14 cellular contexts compared by ENCODE assay signal in genomic region chr3:112555535-112556170, GRCh38. TPM values are rescaled to one million over a fixed set of nuclear protein-coding genes. Genes with fewer than 3 reads are reported as not detected.
A peak's percentile ranks its signal among the peaks of the same experiment; 100 is the strongest.
DNase-seq lines count a peak whose midpoint lies in the region; ATAC-seq lines count a peak whose summit lies in the region.
"Had no signal": no experiment of that assay in that cellular context is flagged by ENCODE, and none has a peak within 500 bp of the region (broad histone marks: within the 10 kb centered on the region; RNA-seq: fewer than 3 reads in every experiment).

No MANE protein-coding gene starts in this region.

- peak overlapping the region in 9 of 11 experiments; percentile 17 to 84 (median 49); a peak in 14 of 22 replicates for H3K4me2 ChIP-seq in BLaER1 treated with 17β-estradiol and CSF1 and Interleukin-3, amounts not matched to agents 10 nM and 100 nM
- no peak overlapping the region for H3K4me2 ChIP-seq in GM23248 (ENCODE audit: unreplicated experiment)

- no peaks in the 10 kb centered on the region for H3K9me2 ChIP-seq in GM23248 (ENCODE audit: insufficient read depth)

- H3K4me1 ChIP-seq in BLaER1 treated with 17β-estradiol and CSF1 and Interleukin-3, amounts not matched to agents 10 nM and 100 nM: peaks cover 18 to 87% (median 57%) of the 10 kb centered on the region in 10 experiments
- peaks cover 15% of the 10 kb centered on the region for H3K4me1 ChIP-seq in GM23248 (ENCODE audit: insufficient read depth)

- peaks cover 0 to 9% (median 7%) of the 10 kb centered on the region in 11 experiments; a peak in 9 of 22 replicates for H3K9me3 ChIP-seq in BLaER1 treated with 17β-estradiol and CSF1 and Interleukin-3, amounts not matched to agents 10 nM and 100 nM (replicated peaks in 1 of 11)
- H3K9me3 ChIP-seq in GM23248 (ENCODE audit: low read depth) (no peaks in the 10 kb centered on the region), SK-N-MC (ENCODE audit: low read depth, low read length) (no peaks in the 10 kb centered on the region)
- H3K9me3 ChIP-seq: tibial artery had no signal

- H3K79me2 ChIP-seq in GM23248 (ENCODE audit: insufficient read depth): peaks cover 94% of the 10 kb centered on the region

- peak overlapping the region in 3 of 10 experiments; percentile 1 to 28 (median 20); a peak in 4 of 20 replicates for H3K4me3 ChIP-seq in BLaER1 treated with 17β-estradiol and CSF1 and Interleukin-3, amounts not matched to agents 10 nM and 100 nM
- H3K4me3 ChIP-seq in GM23248 (no peak overlapping the region), SK-N-MC (no peak overlapping the region)
- H3K4me3 ChIP-seq: lung, tibial artery had no signal

- DNase-seq in GM23248 (peak; percentile 6), SK-N-MC (ENCODE audit: low read depth, low spot score) (no peak), globus pallidus (ENCODE audit: low spot score) (peak; percentile 34)
- DNase-seq in activated CD4-positive, alpha-beta T cell treated with anti-CD3 and anti-CD28 coated beads for 1 hour: no peak
- no peak for DNase-seq in activated CD4-positive, CD25-positive, alpha-beta regulatory T cell (lab: John Stamatoyannopoulos, UW)
- DNase-seq: activated CD4-positive, CD25-positive, alpha-beta regulatory T cell treated with anti-CD3 and anti-CD28 coated beads, Interleukin-2, amount 50 U/mL, for 72 hours; activated naive CD8-positive, alpha-beta T cell treated with anti-CD3 and anti-CD28 coated beads, Interleukin-2, amount 10 ng/mL, durations not matched to agents 7 days and 5 days; Calu3; head of caudate nucleus; tibial artery had no signal

- H3K27ac ChIP-seq in BLaER1 treated with 17β-estradiol and CSF1 and Interleukin-3, amounts not matched to agents 10 nM and 100 nM: peak overlapping the region; percentile 6 to 64 (median 36); a peak in 15 of 22 replicates
- H3K27ac ChIP-seq in GM23248 (no peak overlapping the region), SK-N-MC (0 out of 2 replicates have a peak overlapping the region, but pooled peaks have one; percentile 16)
- H3K27ac ChIP-seq: tibial artery had no signal

- H4K20me1 ChIP-seq in BLaER1 treated with 17β-estradiol and CSF1 and Interleukin-3, amounts not matched to agents 10 nM and 100 nM: peaks cover 0 to 70% (median 24%) of the 10 kb centered on the region in 11 experiments; a peak in 15 of 22 replicates
- no peaks in the 10 kb centered on the region for H4K20me1 ChIP-seq in GM23248 (ENCODE audit: insufficient read depth)

- in situ Hi-C loops in GM23248 (cut with MboI): no loop called here

- ATAC-seq in GM18861 (IDR thresholded peaks at IDR 0.05; ENCODE audit: unreplicated experiment) (no peak), GM21619 (IDR thresholded peaks at IDR 0.05; ENCODE audit: unreplicated experiment) (no peak)

- H2AFZ ChIP-seq in GM23248: no peak overlapping the region

- peaks cover 4% of the 10 kb centered on the region for H3F3A ChIP-seq in GM23248 (ENCODE audit: insufficient read depth)

- H3K9ac ChIP-seq in BLaER1 treated with 17β-estradiol and CSF1 and Interleukin-3, amounts not matched to agents 10 nM and 100 nM: peak overlapping the region in 3 of 11 experiments; percentile 13 to 51 (median 35); a peak in 6 of 22 replicates
- H3K9ac ChIP-seq in GM23248 (no peak overlapping the region), SK-N-MC (ENCODE audit: insufficient read length) (no peak overlapping the region)

- H3K36me3 ChIP-seq in BLaER1 treated with 17β-estradiol and CSF1 and Interleukin-3, amounts not matched to agents 10 nM and 100 nM: peaks cover 7 to 57% (median 33%) of the 10 kb centered on the region in 11 experiments
- H3K36me3 ChIP-seq in GM23248 (ENCODE audit: low read depth): 0 out of 2 replicates have a peak, but pooled peaks cover 7% of the 10 kb centered on the region
- H3K36me3 ChIP-seq in SK-N-MC (ENCODE audit: insufficient read depth, low read length): peaks cover 8% of the 10 kb centered on the region

- WGBS in GM23248 (ENCODE audit: low coverage in 1 of 2, low lambda C conversion rate in 2 of 2, missing lambda C conversion rate in 2 of 2), 2 experiments: 88 to 89% methylated on average over 1 of the region's 1 CpG

- no peaks in the 10 kb centered on the region for H3K27me3 ChIP-seq in BLaER1 treated with 17β-estradiol and CSF1 and Interleukin-3, amounts not matched to agents 10 nM and 100 nM
- H3K27me3 ChIP-seq in GM23248 (replicated peaks; ENCODE audit: insufficient read depth): no peaks in the 10 kb centered on the region
- H3K27me3 ChIP-seq: tibial artery had no signal

RNA-seq across cellular contexts. Expression of gene ATG3, which starts 6.1 kb away (rescaled TPM):
- 44.0 and 58.6 TPM in 2 replicates for total RNA-seq in GM23248 (2014; rRNA removed; shearing (Covaris generic))
- 69.8 and 70.6 TPM in 2 replicates for polyA plus RNA-seq in GM23248 (2016; fragmentation: Nextera tagmentation; extraction: Ambion mirVana)

RNA-seq across cellular contexts. Expression of gene SLC35A5, which starts 6.2 kb away (rescaled TPM):
- 53.0 and 56.4 TPM in 2 replicates for total RNA-seq in GM23248 (2014; rRNA removed; shearing (Covaris generic))
- polyA plus RNA-seq in GM23248 (2016; fragmentation: Nextera tagmentation; extraction: Ambion mirVana): 48.5 and 48.6 TPM in 2 replicates

RNA-seq across cellular contexts. Expression of gene BTLA, which starts 56.4 kb away (rescaled TPM):
- total RNA-seq in GM23248 (2014; rRNA removed; shearing (Covaris generic)): not detected in 2 replicates
- polyA plus RNA-seq in GM23248 (2016; fragmentation: Nextera tagmentation; extraction: Ambion mirVana): 0.38 TPM in 1 of 2 replicates, not detected in the other
- total RNA-seq: Calu3 had no signal

Comparison
In these comparisons a context has a peak if more than half of its experiments do, and no peak if none do; other contexts are left out.
1. DNase-seq: peak in GM23248 (single experiment) and globus pallidus (single experiment); none in SK-N-MC (single experiment), activated CD4-positive, alpha-beta T cell treated with anti-CD3 and anti-CD28 coated beads for 1 hour (single experiment) and activated CD4-positive, CD25-positive, alpha-beta regulatory T cell (0 of 4).